In the genomic region with DNA sequence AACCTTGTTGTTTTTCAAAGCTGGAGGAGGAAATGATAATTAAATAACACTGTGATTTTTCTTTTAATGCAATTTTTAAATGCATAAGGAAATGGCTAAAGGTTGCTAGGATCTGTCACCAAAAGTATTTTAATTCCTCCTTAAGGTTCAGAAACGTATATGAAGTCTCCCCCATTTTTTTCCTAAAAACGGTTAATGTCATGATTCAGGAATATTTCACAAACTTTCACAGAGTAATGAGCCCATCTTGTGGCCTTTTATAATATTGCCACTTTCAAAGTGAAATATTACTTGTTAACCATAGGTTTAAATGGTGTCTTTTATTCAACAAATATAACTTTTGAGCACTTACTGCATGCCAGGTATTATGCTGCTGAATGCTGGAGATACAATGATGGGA, we compare ENCODE assay signal across 2 cellular contexts.
TF ChIP-seq lines count a peak whose summit lies in the region.

No MANE protein-coding gene starts in this region.

TF ChIP-seq in IMR-90, 13 proteins besides CTCF, POLR2A, EP300 and RAD21:
- no peak for TF ChIP-seq BHLHE40 (IDR thresholded peaks at IDR 0.05; ENCODE audit: low read depth, low read length)
- peak; percentile 17; the same call in 1 of the 2 replicates for TF ChIP-seq SMC3 (IDR thresholded peaks at IDR 0.05; ENCODE audit: low read depth, low read length)
- no peak for TF ChIP-seq CEBPB (IDR thresholded peaks at IDR 0.05; ENCODE audit: low read depth, low read length)

TF ChIP-seq in HepG2, 621 proteins besides CTCF, POLR2A, EP300 and RAD21:
- no peak for TF ChIP-seq HNRNPH1 (optimal IDR thresholded peaks at IDR 0.05; ENCODE audit: low read depth, low read length)
- no peak for TF ChIP-seq REXO4 (CRISPR knock-in tag; IDR thresholded peaks at IDR 0.05; ENCODE audit: borderline replicate concordance)
- TF ChIP-seq, protein P1, sequence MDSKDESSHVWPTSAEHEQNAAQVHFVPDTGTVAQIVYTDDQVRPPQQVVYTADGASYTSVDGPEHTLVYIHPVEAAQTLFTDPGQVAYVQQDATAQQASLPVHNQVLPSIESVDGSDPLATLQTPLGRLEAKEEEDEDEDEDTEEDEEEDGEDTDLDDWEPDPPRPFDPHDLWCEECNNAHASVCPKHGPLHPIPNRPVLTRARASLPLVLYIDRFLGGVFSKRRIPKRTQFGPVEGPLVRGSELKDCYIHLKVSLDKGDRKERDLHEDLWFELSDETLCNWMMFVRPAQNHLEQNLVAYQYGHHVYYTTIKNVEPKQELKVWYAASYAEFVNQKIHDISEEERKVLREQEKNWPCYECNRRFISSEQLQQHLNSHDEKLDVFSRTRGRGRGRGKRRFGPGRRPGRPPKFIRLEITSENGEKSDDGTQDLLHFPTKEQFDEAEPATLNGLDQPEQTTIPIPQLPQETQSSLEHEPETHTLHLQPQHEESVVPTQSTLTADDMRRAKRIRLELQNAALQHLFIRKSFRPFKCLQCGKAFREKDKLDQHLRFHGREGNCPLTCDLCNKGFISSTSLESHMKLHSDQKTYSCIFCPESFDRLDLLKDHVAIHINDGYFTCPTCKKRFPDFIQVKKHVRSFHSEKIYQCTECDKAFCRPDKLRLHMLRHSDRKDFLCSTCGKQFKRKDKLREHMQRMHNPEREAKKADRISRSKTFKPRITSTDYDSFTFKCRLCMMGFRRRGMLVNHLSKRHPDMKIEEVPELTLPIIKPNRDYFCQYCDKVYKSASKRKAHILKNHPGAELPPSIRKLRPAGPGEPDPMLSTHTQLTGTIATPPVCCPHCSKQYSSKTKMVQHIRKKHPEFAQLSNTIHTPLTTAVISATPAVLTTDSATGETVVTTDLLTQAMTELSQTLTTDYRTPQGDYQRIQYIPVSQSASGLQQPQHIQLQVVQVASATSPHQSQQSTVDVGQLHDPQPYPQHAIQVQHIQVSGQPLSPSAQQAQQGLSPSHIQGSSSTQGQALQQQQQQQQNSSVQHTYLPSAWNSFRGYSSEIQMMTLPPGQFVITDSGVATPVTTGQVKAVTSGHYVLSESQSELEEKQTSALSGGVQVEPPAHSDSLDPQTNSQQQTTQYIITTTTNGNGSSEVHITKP (CRISPR knock-in tag; IDR thresholded peaks at IDR 0.05; ENCODE audit: low read depth) = no peak
- TF ChIP-seq, protein P2, sequence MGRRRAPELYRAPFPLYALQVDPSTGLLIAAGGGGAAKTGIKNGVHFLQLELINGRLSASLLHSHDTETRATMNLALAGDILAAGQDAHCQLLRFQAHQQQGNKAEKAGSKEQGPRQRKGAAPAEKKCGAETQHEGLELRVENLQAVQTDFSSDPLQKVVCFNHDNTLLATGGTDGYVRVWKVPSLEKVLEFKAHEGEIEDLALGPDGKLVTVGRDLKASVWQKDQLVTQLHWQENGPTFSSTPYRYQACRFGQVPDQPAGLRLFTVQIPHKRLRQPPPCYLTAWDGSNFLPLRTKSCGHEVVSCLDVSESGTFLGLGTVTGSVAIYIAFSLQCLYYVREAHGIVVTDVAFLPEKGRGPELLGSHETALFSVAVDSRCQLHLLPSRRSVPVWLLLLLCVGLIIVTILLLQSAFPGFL (CRISPR knock-in tag; IDR thresholded peaks at IDR 0.05) = no peak
- TF ChIP-seq WIZ (CRISPR knock-in tag; IDR thresholded peaks at IDR 0.05) = no peak
- peak; percentile 32 for TF ChIP-seq STAG1 (CRISPR knock-in tag; IDR thresholded peaks at IDR 0.05)
